In the genomic region with DNA sequence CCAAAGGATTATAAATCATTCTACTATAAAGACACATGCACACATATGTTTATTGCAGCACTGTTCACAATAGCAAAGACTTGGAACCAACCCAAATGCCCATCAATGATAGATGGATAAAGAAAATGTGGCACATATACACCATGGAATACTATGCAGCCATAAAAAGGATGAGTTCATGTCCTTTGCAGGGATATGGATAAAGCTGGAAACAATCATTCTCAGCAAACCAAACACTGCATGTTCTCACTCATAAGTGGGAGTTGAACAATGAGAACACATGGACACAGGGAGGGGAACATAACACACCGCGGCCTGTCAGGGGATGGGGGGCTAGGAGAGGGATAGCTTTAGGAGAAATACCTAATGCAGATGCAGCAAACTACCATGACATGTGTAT, we compare ENCODE assay signal across 2 cellular contexts.
DNase-seq lines count a peak whose midpoint lies in the region; ATAC-seq, FAIRE-seq and TF ChIP-seq lines count a peak whose summit lies in the region.
"Not testable (repeated sequence)": the region's sequence is repeated elsewhere in the genome, so short reads cannot be mapped to it uniquely, and the experiment has no call there.

No MANE protein-coding gene starts in this region.

- not testable (repeated sequence) for TF ChIP-seq RAD21 in K562 (CRISPR knock-in tag; conservative IDR thresholded peaks at IDR 0.05 in 1 of 2, IDR thresholded peaks at IDR 0.05 in 1 of 2)

- not testable (repeated sequence) for H3K27ac ChIP-seq in HEK293 (ENCODE audit: extremely low read depth, low read depth, low read length); K562 (ENCODE audit: extremely low read depth, low read depth, low read length)

- H4K20me1 ChIP-seq in K562 (replicated peaks; ENCODE audit: control insufficient read depth, insufficient read depth, low read length), result not testable (repeated sequence)

- H3K79me2 ChIP-seq in K562 (ENCODE audit: control insufficient read depth, insufficient read depth, low read length), result not testable (repeated sequence)

- 94% methylated on average over 2 of the region's 2 CpGs for whole genome bisulfite sequencing in K562 (ENCODE audit: insufficient coverage, low coverage, missing lambda C conversion rate)

- not testable (repeated sequence) for TF ChIP-seq CTCF in HEK293 (tag by site-specific recombination; IDR thresholded peaks at IDR 0.05); K562 (IDR thresholded peaks at IDR 0.05 in 2 of 3, conservative IDR thresholded peaks at IDR 0.05 in 1 of 3; ENCODE audit: insufficient read depth in 2 of 3, low read depth in 1 of 3, low read length in 3 of 3)

- CTCF ChIA-PET in HEK293 (lab: Yijun Ruan, JAX); K562 (lab: Yijun Ruan, JAX; ENCODE audit: low intra/inter-chr PET ratio): not testable (repeated sequence)

- not testable (repeated sequence) for TF ChIP-seq EP300 in K562 (IDR thresholded peaks at IDR 0.05; ENCODE audit: low read length)

- POLR2A ChIA-PET in HEK293 (lab: Yijun Ruan, JAX); K562 (lab: Yijun Ruan, JAX): not testable (repeated sequence)

- not testable (repeated sequence) for H3K4me1 ChIP-seq in HEK293 (ENCODE audit: control insufficient read depth, insufficient read depth, low read length); K562 (replicated peaks in 1 of 2; ENCODE audit: control insufficient read depth in 2 of 2, insufficient read depth in 2 of 2, low read length in 2 of 2)

- not testable (repeated sequence) for FAIRE-seq in K562 (lab: Jason Lieb, UNC)

- not testable (repeated sequence) for H3K36me3 ChIP-seq in HEK293 (ENCODE audit: control insufficient read depth in 2 of 2, insufficient read depth in 1 of 2, low read length in 2 of 2); K562 (ENCODE audit: control insufficient read depth, insufficient read depth, low read length)

- DNase-seq in K562 (ENCODE audit: extremely low read depth in 1 of 4, low spot score in 3 of 4), result not testable (repeated sequence)

- intact Hi-C loops in K562 (cut with micrococcal nuclease), result not testable (repeated sequence)

- H3K4me3 ChIP-seq in HEK293 (ENCODE audit: low read depth, low read length); K562: not testable (repeated sequence)

- H2AFZ ChIP-seq in K562 (ENCODE audit: low read depth, low read length), result not testable (repeated sequence)

- not testable (repeated sequence) for ATAC-seq in K562

- H3K9ac ChIP-seq in K562 (ENCODE audit: insufficient read depth in 1 of 2, low read depth in 2 of 2, low read length in 2 of 2), result not testable (repeated sequence)

- not testable (repeated sequence) for H3K27me3 ChIP-seq in K562 (ENCODE audit: control insufficient read depth in 2 of 2, insufficient read depth in 2 of 2, low read length in 2 of 2)

- H3K9me3 ChIP-seq in HEK293 (ENCODE audit: control insufficient read depth, insufficient read depth, low read depth, low read length); K562 (replicated peaks; ENCODE audit: control insufficient read depth, insufficient read depth, low read depth, low read length): not testable (repeated sequence)

- H3K9me1 ChIP-seq in K562 (ENCODE audit: control insufficient read depth, insufficient read depth, low read length), result not testable (repeated sequence)

- TF ChIP-seq POLR2A in K562 (conservative IDR thresholded peaks at IDR 0.05), result not testable (repeated sequence)

- in situ Hi-C loops in K562 (cut with MboI), result not testable (repeated sequence)

- BruUV-seq in K562 (replicated peaks; lab: Mats Ljungman, UMichigan), result not testable (repeated sequence)

- not testable (repeated sequence) for H3K4me2 ChIP-seq in K562 (ENCODE audit: insufficient read depth, low read length)

TF ChIP-seq in HEK293, 187 proteins besides CTCF, POLR2A, EP300 and RAD21:
- peak; percentile 74 for TF ChIP-seq ZNF146 (tag by site-specific recombination; IDR thresholded peaks at IDR 0.05)
TF ChIP-seq in HEK293: peak in this region for 1; not testable (repeated sequence) for 186.

TF ChIP-seq in K562, 482 proteins besides CTCF, POLR2A, EP300 and RAD21:
- TF ChIP-seq KDM1A (IDR thresholded peaks at IDR 0.05) (0 out of 4 replicates have a peak, but pooled peaks of 1 of the 2 experiments have one; percentile 20), BCOR (IDR thresholded peaks at IDR 0.05) (0 out of 2 replicates have a peak, but pooled peaks have one; percentile 15), ZNF146 (CRISPR knock-in tag; IDR thresholded peaks at IDR 0.05; ENCODE audit: unreplicated experiment) (peak; percentile 51)
